In genomic region chr22:45554040-45554406, GRCh38 we compare ENCODE assay signal across 1 cellular context.
TF ChIP-seq lines count a peak whose summit lies in the region.

No MANE protein-coding gene starts in this region.

TF ChIP-seq in H1, 55 proteins besides CTCF, POLR2A, EP300 and RAD21:
- TF ChIP-seq CREB1 (IDR thresholded peaks at IDR 0.05) (no peak), GABPA (IDR thresholded peaks at IDR 0.05; ENCODE audit: borderline replicate concordance, insufficient read depth, low read length) (0 out of 2 replicates have a peak, but pooled peaks have one; percentile 5)
